Comparison of ENCODE assay signal across 16 cellular contexts in genomic region chr7:38181111-38181510, GRCh38.
"Had no signal": no experiment of that assay in that cellular context is flagged by ENCODE, and none has a peak within 500 bp of the region (broad histone marks: within the 10 kb centered on the region; RNA-seq: fewer than 3 reads in every experiment).

No MANE protein-coding gene starts in this region.

- H3K9ac ChIP-seq: neural progenitor cell had no signal

- H3K27me3 ChIP-seq: colonic mucosa, neural progenitor cell had no signal

- ATAC-seq: activated CD8-positive, alpha-beta T cell treated with anti-CD3 and anti-CD28 coated beads, Interleukin-2, amount 10 ng/mL, durations not matched to agents 7 days and 5 days; right cardiac atrium; stimulated activated naive CD8-positive, alpha-beta T cell treated with anti-CD3 and anti-CD28 coated beads, Interleukin-15, amount 100 ng/mL, for 72 hours had no signal

- H3K9me3 ChIP-seq: colonic mucosa, prostate gland had no signal

- FAIRE-seq: frontal cortex, keratinocyte, TTC549 had no signal

- H3K36me3 ChIP-seq: colonic mucosa, neural progenitor cell, prostate gland had no signal

- H3K4me3 ChIP-seq: colonic mucosa, lung, neural progenitor cell had no signal

- H3K27ac ChIP-seq: colonic mucosa, neural progenitor cell had no signal

- DNase-seq: activated CD4-positive, alpha-beta T cell treated with anti-CD3 and anti-CD28 coated beads, Interleukin-2, amount 10 ng/mL, durations not matched to agents 7 days and 5 days; activated CD8-positive, alpha-beta T cell treated with anti-CD3 and anti-CD28 coated beads, Interleukin-2, amount 10 ng/mL, durations not matched to agents 7 days and 5 days; activated naive CD4-positive, alpha-beta T cell treated with anti-CD3 and anti-CD28 coated beads for 36 hours; activated T-cell treated with anti-CD3 and anti-CD28 coated beads, Interleukin-2, amount 50 U/mL, for 24 hours; caudate nucleus; colonic mucosa; midbrain; right cardiac atrium; stimulated activated naive CD8-positive, alpha-beta T cell treated with anti-CD3 and anti-CD28 coated beads, Interleukin-15, amount 100 ng/mL, for 72 hours; trophoblast cell had no signal

- H2AFZ ChIP-seq: neural progenitor cell had no signal

- H3K4me1 ChIP-seq: colonic mucosa, prostate gland had no signal
